In the genomic region with DNA sequence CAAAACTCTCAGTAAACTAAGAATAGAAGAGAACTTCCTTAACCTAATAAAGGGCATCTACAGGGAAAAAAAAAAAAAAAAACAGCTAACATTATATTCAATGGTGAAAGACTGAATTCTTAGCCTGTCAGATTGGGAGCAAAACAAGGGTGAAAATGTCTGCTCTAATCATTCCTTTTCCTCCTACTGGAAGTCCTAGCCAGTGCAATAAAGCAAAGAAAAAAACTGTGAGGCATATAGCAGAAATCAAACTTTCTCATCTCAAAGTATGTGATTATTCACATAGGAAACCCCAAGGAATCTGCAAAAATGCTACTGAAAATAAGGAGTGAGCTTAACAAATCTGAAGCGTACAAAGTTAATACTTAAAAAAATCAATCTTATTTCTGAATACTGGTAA, we compare ENCODE assay signal across 24 cellular contexts.
"Had no signal": no experiment of that assay in that cellular context is flagged by ENCODE, and none has a peak within 500 bp of the region (broad histone marks: within the 10 kb centered on the region; RNA-seq: fewer than 3 reads in every experiment).

No MANE protein-coding gene starts in this region.

- H3K4me1 ChIP-seq: left lung, thyroid gland had no signal

- ATAC-seq: activated CD4-positive, CD25-positive, alpha-beta regulatory T cell treated with anti-CD3 and anti-CD28 coated beads, Interleukin-2, amount 50 U/mL, for 24 hours; activated CD8-positive, alpha-beta T cell treated with anti-CD3 and anti-CD28 coated beads, Interleukin-2, amount 10 ng/mL, durations not matched to agents 7 days and 5 days; activated T-cell treated with anti-CD3 and anti-CD28 coated beads, Interleukin-2, amount 50 U/mL, for 4 hours; foreskin keratinocyte; left lung; T-cell had no signal

- H3K9me3 ChIP-seq: left lung, ovary, sigmoid colon, thyroid gland had no signal

- FAIRE-seq: colon, kidney, urothelium cell line had no signal

- DNase-seq: activated CD4-positive, alpha-beta T cell treated with anti-CD3 and anti-CD28 coated beads, Interleukin-2, amount 10 ng/mL, durations not matched to agents 7 days and 5 days; activated CD8-positive, alpha-beta T cell treated with anti-CD3 and anti-CD28 coated beads, Interleukin-2, amount 10 ng/mL, durations not matched to agents 7 days and 5 days; activated naive CD4-positive, alpha-beta T cell treated with anti-CD3 and anti-CD28 coated beads, Interleukin-2, amount 50 U/mL, for 16 hours; activated T-cell treated with anti-CD3 and anti-CD28 coated beads, Interleukin-2, amount 50 U/mL, for 4 hours; dorsolateral prefrontal cortex; foreskin keratinocyte; glutamatergic neuron; kidney; left lung; naive B cell; ovary; sigmoid colon; stimulated activated CD4-positive, alpha-beta T cell treated with anti-CD3 and anti-CD28 coated beads, Interleukin-12 subunit alpha, Interleukin-12 subunit beta, amount 100 ng/mL, for 4 hours; stimulated activated CD4-positive, alpha-beta T cell treated with anti-CD3 and anti-CD28 coated beads, Interleukin-1b, Interleukin-23, amount 100 ng/mL, for 48 hours; stimulated activated CD8-positive, alpha-beta memory T cell treated with anti-CD3 and anti-CD28 coated beads, Interleukin-4, amount 100 ng/mL, for 48 hours; stimulated activated naive CD4-positive, alpha-beta T cell; T-cell; T1000; thyroid gland had no signal

- H3K36me3 ChIP-seq: cardiac muscle cell, left lung, ovary, sigmoid colon, thyroid gland had no signal

- H3K4me3 ChIP-seq: cardiac muscle cell, dorsolateral prefrontal cortex, left lung, ovary, sigmoid colon, thyroid gland had no signal

- H3K27ac ChIP-seq: cardiac muscle cell, epithelial cell of prostate, foreskin keratinocyte, left lung, ovary, thyroid gland had no signal

- H3K27me3 ChIP-seq: dorsolateral prefrontal cortex, foreskin keratinocyte, left lung, ovary, sigmoid colon, thyroid gland had no signal
